In genomic region chr9:5869315-5870019, GRCh38 we compare ENCODE assay signal across 1 cellular context.
TF ChIP-seq lines count a peak whose summit lies in the region.

No MANE protein-coding gene starts in this region.

TF ChIP-seq in K562, 482 proteins besides CTCF, POLR2A, EP300 and RAD21 (continued from another document):
- TF ChIP-seq ZNF639 (CRISPR knock-in tag; conservative IDR thresholded peaks at IDR 0.05 in 1 of 2, IDR thresholded peaks at IDR 0.05 in 1 of 2) = peak in 1 of 2 experiments; percentile 61; a peak in 1 of 4 replicates
- no peak for TF ChIP-seq DDX20 (tag; IDR thresholded peaks at IDR 0.05; ENCODE audit: low read depth)
- 0 out of 2 replicates have a peak, but pooled peaks have one; percentile 15 for TF ChIP-seq SOX6 (IDR thresholded peaks at IDR 0.05)
- no peak for TF ChIP-seq EWSR1 (IDR thresholded peaks at IDR 0.05; ENCODE audit: borderline replicate concordance, low read depth, partially characterized antibody)
- TF ChIP-seq SMAD4 (CRISPR knock-in tag; conservative IDR thresholded peaks at IDR 0.05) = 0 out of 2 replicates have a peak, but pooled peaks have one; percentile 38
- no peak for TF ChIP-seq KAT2B (IDR thresholded peaks at IDR 0.05; ENCODE audit: low read depth, low read length)
- TF ChIP-seq GTF2E2 (tag; IDR thresholded peaks at IDR 0.05) = no peak
- no peak for TF ChIP-seq ZNF277 (CRISPR knock-in tag; IDR thresholded peaks at IDR 0.05; ENCODE audit: borderline replicate concordance)
- TF ChIP-seq ZNF121 (CRISPR knock-in tag; conservative IDR thresholded peaks at IDR 0.05) = no peak
- 0 out of 2 replicates have a peak, but pooled peaks have one; percentile 42 for TF ChIP-seq CBX5 (IDR thresholded peaks at IDR 0.05; ENCODE audit: borderline replicate concordance, low read depth)
- TF ChIP-seq RBM22 (IDR thresholded peaks at IDR 0.05; ENCODE audit: low read depth, low read length, poor library complexity, severe bottlenecking) = no peak
- TF ChIP-seq PHB2 (IDR thresholded peaks at IDR 0.05; ENCODE audit: low read depth) = no peak
- TF ChIP-seq FUS (optimal IDR thresholded peaks at IDR 0.05; ENCODE audit: low read depth, low read length) = no peak
- TF ChIP-seq ZNF395 (CRISPR knock-in tag; IDR thresholded peaks at IDR 0.05) = no peak
- peak; percentile 57 for TF ChIP-seq NFE2 (IDR thresholded peaks at IDR 0.05; ENCODE audit: low read depth)
- no peak for TF ChIP-seq CC2D1A (IDR thresholded peaks at IDR 0.05)
- no peak for TF ChIP-seq ELK3 (CRISPR knock-in tag; IDR thresholded peaks at IDR 0.05)
- 0 out of 2 replicates have a peak, but pooled peaks have one; percentile 45 for TF ChIP-seq ZKSCAN8 (CRISPR knock-in tag; IDR thresholded peaks at IDR 0.05)
- TF ChIP-seq TEAD1 (CRISPR knock-in tag; IDR thresholded peaks at IDR 0.05) = no peak
- TF ChIP-seq L3MBTL2 (IDR thresholded peaks at IDR 0.05) = peak; percentile 92
- TF ChIP-seq SMARCC2 (IDR thresholded peaks at IDR 0.05; ENCODE audit: low read depth) = no peak
- TF ChIP-seq WHSC1 (IDR thresholded peaks at IDR 0.05; ENCODE audit: low read length) = no peak
- no peak for TF ChIP-seq SAP30 (IDR thresholded peaks at IDR 0.05; ENCODE audit: borderline replicate concordance, insufficient read depth, low read depth, low read length, poor library complexity, severe bottlenecking)
- no peak for TF ChIP-seq MBD2 (IDR thresholded peaks at IDR 0.05; ENCODE audit: borderline replicate concordance, low read depth)
- TF ChIP-seq POLR3G (IDR thresholded peaks at IDR 0.05; ENCODE audit: extremely low read depth, insufficient read length, insufficient replicate concordance) = no peak
- TF ChIP-seq POLR2B (IDR thresholded peaks at IDR 0.05; ENCODE audit: low read depth, partially characterized antibody) = no peak
- TF ChIP-seq RBM34 (IDR thresholded peaks at IDR 0.05; ENCODE audit: borderline replicate concordance, insufficient read depth, low read length) = no peak
- no peak for TF ChIP-seq ZNF347 (CRISPR knock-in tag; IDR thresholded peaks at IDR 0.05; ENCODE audit: low read depth)
- no peak for TF ChIP-seq PHB (CRISPR knock-in tag; IDR thresholded peaks at IDR 0.05)
- TF ChIP-seq ATF1 (CRISPR knock-in tag; IDR thresholded peaks at IDR 0.05) = no peak
- 0 out of 2 replicates have a peak, but pooled peaks have one; percentile 14 for TF ChIP-seq ATF1 (tag; IDR thresholded peaks at IDR 0.05)
- TF ChIP-seq ASH1L (IDR thresholded peaks at IDR 0.05; ENCODE audit: borderline replicate concordance, low read depth, partially characterized antibody) = no peak
- no peak for TF ChIP-seq ARNT (IDR thresholded peaks at IDR 0.05)
- TF ChIP-seq ZNF436 (CRISPR knock-in tag; IDR thresholded peaks at IDR 0.05) = no peak
- TF ChIP-seq CREB3L1 (IDR thresholded peaks at IDR 0.05; ENCODE audit: borderline replicate concordance, low read depth) = peak; percentile 62; the same call in 1 of the 2 replicates
- 0 out of 2 replicates have a peak, but pooled peaks have one; percentile 34 for TF ChIP-seq BACH1 (tag; IDR thresholded peaks at IDR 0.05)
- peak; percentile 93 for TF ChIP-seq ZNF592 (IDR thresholded peaks at IDR 0.05)
- peak; percentile 47; the same call in 1 of the 2 replicates for TF ChIP-seq KLF16 (IDR thresholded peaks at IDR 0.05)
- no peak for TF ChIP-seq ZBTB33 (CRISPR knock-in tag; IDR thresholded peaks at IDR 0.05)
- TF ChIP-seq CTBP1 (IDR thresholded peaks at IDR 0.05; ENCODE audit: borderline replicate concordance) = peak; percentile 64; the same call in 1 of the 2 replicates
- no peak for TF ChIP-seq BRD4 (IDR thresholded peaks at IDR 0.05)
- no peak for TF ChIP-seq ZBTB9 (CRISPR knock-in tag; IDR thresholded peaks at IDR 0.05)
- no peak for TF ChIP-seq ZBTB5 (IDR thresholded peaks at IDR 0.05)
- TF ChIP-seq PTTG1 (tag; IDR thresholded peaks at IDR 0.05; ENCODE audit: low read depth) = 0 out of 2 replicates have a peak, but pooled peaks have one; percentile 40
- TF ChIP-seq POLR3A (IDR thresholded peaks at IDR 0.05; ENCODE audit: borderline replicate concordance, extremely low read depth, insufficient read depth, insufficient read length) = no peak
- TF ChIP-seq MYBL2 (IDR thresholded peaks at IDR 0.05; ENCODE audit: low read depth) = no peak
- TF ChIP-seq MYBL2 (CRISPR knock-in tag; IDR thresholded peaks at IDR 0.05; ENCODE audit: borderline replicate concordance) = no peak
- TF ChIP-seq LCOR (CRISPR knock-in tag; IDR thresholded peaks at IDR 0.05) = no peak
